21 cellular contexts compared by ENCODE assay signal in genomic region chr17:40981115-40981514, GRCh38. TPM values are rescaled to one million over a fixed set of nuclear protein-coding genes. Genes with fewer than 3 reads are reported as not detected.
DNase-seq lines count a peak whose midpoint lies in the region; ATAC-seq and TF ChIP-seq lines count a peak whose summit lies in the region.
"Had no signal": no experiment of that assay in that cellular context is flagged by ENCODE, and none has a peak within 500 bp of the region (broad histone marks: within the 10 kb centered on the region; RNA-seq: fewer than 3 reads in every experiment).

No MANE protein-coding gene starts in this region.

- H3K27me3 ChIP-seq in IMR-90 (ENCODE audit: control insufficient read depth, insufficient read depth, low read length), result no peaks in the 10 kb centered on the region
- no peaks in the 10 kb centered on the region for H3K27me3 ChIP-seq in psoas muscle (ENCODE audit: insufficient read depth in 3 of 3, low read length in 2 of 3)

- no peaks in the 10 kb centered on the region for H3K9me1 ChIP-seq in IMR-90 (ENCODE audit: insufficient read depth, low read length)

- TF ChIP-seq CTCF in IMR-90 (conservative IDR thresholded peaks at IDR 0.05; ENCODE audit: low read depth, low read length) (no peak), chondrocyte (IDR thresholded peaks at IDR 0.05) (no peak), mesothelial cell of epicardium (IDR thresholded peaks at IDR 0.05; ENCODE audit: unreplicated experiment) (no peak), psoas muscle (IDR thresholded peaks at IDR 0.05) (no peak)

- no TSS peak for BruUV-seq in IMR-90 (replicated peaks; lab: Mats Ljungman, UMichigan)

- H4K8ac ChIP-seq in IMR-90 (ENCODE audit: low read depth in 2 of 2, low read length in 2 of 2), result no peak overlapping the region

- no peaks in the 10 kb centered on the region for H4K20me1 ChIP-seq in IMR-90 (ENCODE audit: insufficient read depth, low read length)

- H3K27ac Mint-ChIP-seq in chondrocyte (ENCODE audit: unreplicated experiment), result no peak overlapping the region
- H3K27ac Mint-ChIP-seq in mesothelial cell of epicardium, result peak overlapping the region; percentile 25
- H3K27ac Mint-ChIP-seq in activated CD8-positive, alpha-beta memory T cell treated with anti-CD3 and anti-CD28 coated beads, Interleukin-2, amount 10 ng/mL, durations not matched to agents 7 days and 5 days, result no peak overlapping the region
- H3K27ac Mint-ChIP-seq in activated naive CD4-positive, alpha-beta T cell treated with anti-CD3 and anti-CD28 coated beads, Interleukin-2, amount 50 U/mL, for 72 hours, result peak overlapping the region in 1 of 2 donors; percentile 22

- H3K4ac ChIP-seq in IMR-90 (ENCODE audit: low read depth, low read length), result peak overlapping the region; percentile 45; the same call in 1 of the 2 replicates

- peak overlapping the region; percentile 20; the same call in 1 of the 2 replicates for H4K91ac ChIP-seq in IMR-90 (ENCODE audit: insufficient read depth, low read depth, low read length)

- no CpG with 5 or more reads among the region's 5 CpGs for WGBS in IMR-90 (ENCODE audit: extremely low coverage in 2 of 2, insufficient read length in 1 of 2), 2 experiments
- WGBS in psoas muscle, 3 donors, result 33 to 42% (median 39%) methylated on average over 5 of the region's 5 CpGs

- TF ChIP-seq POLR2A in IMR-90 (IDR thresholded peaks at IDR 0.05; ENCODE audit: low read depth, low read length), result no peak

- intact Hi-C loops in IMR-90 (cut with micrococcal nuclease) (no loop called here), psoas muscle (cut with DNase I) (no loop called here)

- 0 out of 2 replicates have a peak overlapping the region, but pooled peaks have one; percentile 2 for H2BK20ac ChIP-seq in IMR-90 (ENCODE audit: low read depth, low read length)

- no peak for DNase-seq in IMR-90
- DNase-seq in chondrocyte (ENCODE audit: low spot score), result no peak
- DNase-seq in mesothelial cell of epicardium (ENCODE audit: low spot score in 2 of 2, unreplicated experiment in 2 of 2), result no peak
- no peak for DNase-seq in psoas muscle
- DNase-seq in DMS53 treated with DMSO at 0.1 percent for 48 hours (lab: John Stamatoyannopoulos, UW; ENCODE audit: unreplicated experiment), result no peak
- no peak for DNase-seq in activated CD8-positive, alpha-beta memory T cell treated with anti-CD3 and anti-CD28 coated beads, Interleukin-2, amount 10 ng/mL, durations not matched to agents 7 days and 5 days
- DNase-seq in activated naive CD4-positive, alpha-beta T cell treated with anti-CD3 and anti-CD28 coated beads, Interleukin-2, amount 50 U/mL, for 72 hours (ENCODE audit: low spot score in 2 of 2), result no peak
- DNase-seq in Ammon's horn (ENCODE audit: low spot score), result no peak
- DNase-seq: DMS 273 treated with DMSO at 0.1 percent for 48 hours, GF-D8, GOT3, Kasumi-1, NCI-H1105 treated with DMSO at 0.1 percent for 48 hours, NCI-H1930, NCI-H2171, NCI-H446, NCI-H69 had no signal

- in situ Hi-C loops in IMR-90 (cut with MboI; ENCODE audit: low sequenced_read_pairs), result no loop called here

- H4K5ac ChIP-seq in IMR-90 (ENCODE audit: low read depth, low read length), result no peak overlapping the region

- H3K9me3 ChIP-seq in IMR-90 (ENCODE audit: control insufficient read depth, insufficient read depth, low read length), result no peaks in the 10 kb centered on the region
- H3K9me3 ChIP-seq in psoas muscle, result no peaks in the 10 kb centered on the region
- H3K9me3 ChIP-seq: A549 had no signal

- H3K27ac ChIP-seq in IMR-90 (ENCODE audit: insufficient read depth, low read length) (no peak overlapping the region), psoas muscle (peak overlapping the region; percentile 56)
- H3K27ac ChIP-seq: A549, C4-2B had no signal

- H3K4me3 Mint-ChIP-seq in chondrocyte (ENCODE audit: unreplicated experiment) (peak overlapping the region; percentile 22), mesothelial cell of epicardium (no peak overlapping the region)
- no peak overlapping the region for H3K4me3 Mint-ChIP-seq in activated CD8-positive, alpha-beta memory T cell treated with anti-CD3 and anti-CD28 coated beads, Interleukin-2, amount 10 ng/mL, durations not matched to agents 7 days and 5 days

- H2AK9ac ChIP-seq in IMR-90 (replicated peaks; ENCODE audit: low read depth, low read length, poor library complexity), result no peak overlapping the region

- no peaks in the 10 kb centered on the region for H3K79me1 ChIP-seq in IMR-90 (ENCODE audit: low read depth in 1 of 2, low read length in 2 of 2)

- H3K36me3 ChIP-seq in IMR-90 (ENCODE audit: control insufficient read depth, insufficient read depth, low read length) (no peaks in the 10 kb centered on the region), psoas muscle (ENCODE audit: insufficient read depth in 1 of 2, low read depth in 1 of 2) (no peaks in the 10 kb centered on the region)

- no peak overlapping the region; the same call in 1 of the 2 replicates for H2AK5ac ChIP-seq in IMR-90 (ENCODE audit: low read depth, low read length)

- no peak overlapping the region for H3K23ac ChIP-seq in IMR-90 (ENCODE audit: low read depth, low read length)

- H3K14ac ChIP-seq in IMR-90 (replicated peaks; ENCODE audit: low read depth, low read length), result 0 out of 2 replicates have a peak overlapping the region, but pooled peaks have one; percentile 28

- H3K27me3 Mint-ChIP-seq in chondrocyte (ENCODE audit: low read depth), result peaks cover 2% of the 10 kb centered on the region
- H3K27me3 Mint-ChIP-seq in mesothelial cell of epicardium (ENCODE audit: low read depth), result no peaks in the 10 kb centered on the region
- peaks cover 29% of the 10 kb centered on the region for H3K27me3 Mint-ChIP-seq in activated CD8-positive, alpha-beta memory T cell treated with anti-CD3 and anti-CD28 coated beads, Interleukin-2, amount 10 ng/mL, durations not matched to agents 7 days and 5 days

- no peak for ATAC-seq in IMR-90 (ENCODE audit: low read depth)
- ATAC-seq in psoas muscle, result no peak
- ATAC-seq in activated CD8-positive, alpha-beta memory T cell treated with anti-CD3 and anti-CD28 coated beads, Interleukin-2, amount 10 ng/mL, durations not matched to agents 7 days and 5 days, result no peak
- no peak for ATAC-seq in activated naive CD4-positive, alpha-beta T cell treated with anti-CD3 and anti-CD28 coated beads, Interleukin-2, amount 50 U/mL, for 72 hours
- ATAC-seq: A549 had no signal

- H3K56ac ChIP-seq in IMR-90 (ENCODE audit: extremely low read depth, insufficient read depth, low read length), result no peak overlapping the region

- no peak overlapping the region for H2BK5ac ChIP-seq in IMR-90 (ENCODE audit: low read depth, low read length, poor library complexity, severe bottlenecking)

- peaks cover 5% of the 10 kb centered on the region for H3K4me1 ChIP-seq in IMR-90 (ENCODE audit: control insufficient read depth, insufficient read depth, low read length)
- peaks cover 6% of the 10 kb centered on the region for H3K4me1 ChIP-seq in psoas muscle
- H3K4me1 ChIP-seq: A549 had no signal

- CTCF ChIA-PET in IMR-90 (lab: Yijun Ruan, JAX), result interaction anchor here (0.9 kb wide), 1 partner anchor 43 kb away, joined by 3 read pairs; no protein-coding TSS in a partner anchor
- CTCF ChIA-PET in activated CD8-positive, alpha-beta memory T cell treated with anti-CD3 and anti-CD28 coated beads, Interleukin-2, amount 10 ng/mL, durations not matched to agents 7 days and 5 days (lab: Charles Lee), result no interaction called here

- no peak overlapping the region for H3K9ac ChIP-seq in IMR-90 (ENCODE audit: low read depth, low read length)

- H2AFZ ChIP-seq in IMR-90 (replicated peaks; ENCODE audit: low read length, poor library complexity), result peak overlapping the region; percentile 75

- peak overlapping the region; percentile 59 for H3K4me2 ChIP-seq in IMR-90 (ENCODE audit: low read depth, low read length)
- H3K4me2 ChIP-seq: A549 had no signal

- POLR2A ChIA-PET in IMR-90 (lab: Charles Lee; ENCODE audit: unreplicated experiment), result no interaction called here

- H3K4me1 Mint-ChIP-seq in chondrocyte (ENCODE audit: low read depth) (peaks cover 20% of the 10 kb centered on the region), mesothelial cell of epicardium (peaks cover 25% of the 10 kb centered on the region)
- no peaks in the 10 kb centered on the region for H3K4me1 Mint-ChIP-seq in activated CD8-positive, alpha-beta memory T cell treated with anti-CD3 and anti-CD28 coated beads, Interleukin-2, amount 10 ng/mL, durations not matched to agents 7 days and 5 days

- H2BK15ac ChIP-seq in IMR-90 (ENCODE audit: low read depth, low read length), result no peak overlapping the region

- no peak overlapping the region for H3K4me3 ChIP-seq in IMR-90 (ENCODE audit: insufficient read depth, low read depth, low read length)
- H3K4me3 ChIP-seq in psoas muscle, result no peak overlapping the region
- H3K4me3 ChIP-seq: A549 had no signal

- H3K18ac ChIP-seq in IMR-90 (ENCODE audit: low read depth, low read length), result no peak overlapping the region

- TF ChIP-seq RAD21 in IMR-90 (IDR thresholded peaks at IDR 0.05; ENCODE audit: low read length), result no peak

- H3K9me3 Mint-ChIP-seq in chondrocyte (ENCODE audit: low read depth) (no peaks in the 10 kb centered on the region), mesothelial cell of epicardium (no peaks in the 10 kb centered on the region)
- H3K9me3 Mint-ChIP-seq in activated CD8-positive, alpha-beta memory T cell treated with anti-CD3 and anti-CD28 coated beads, Interleukin-2, amount 10 ng/mL, durations not matched to agents 7 days and 5 days (ENCODE audit: low read depth), result no peaks in the 10 kb centered on the region
- H3K9me3 Mint-ChIP-seq in activated naive CD4-positive, alpha-beta T cell treated with anti-CD3 and anti-CD28 coated beads, Interleukin-2, amount 50 U/mL, for 72 hours, result no peaks in the 10 kb centered on the region

- H3K36me3 Mint-ChIP-seq in chondrocyte (ENCODE audit: low read depth) (no peaks in the 10 kb centered on the region), mesothelial cell of epicardium (no peaks in the 10 kb centered on the region)
- H3K36me3 Mint-ChIP-seq in activated CD8-positive, alpha-beta memory T cell treated with anti-CD3 and anti-CD28 coated beads, Interleukin-2, amount 10 ng/mL, durations not matched to agents 7 days and 5 days, result no peaks in the 10 kb centered on the region
- H3K36me3 Mint-ChIP-seq in activated naive CD4-positive, alpha-beta T cell treated with anti-CD3 and anti-CD28 coated beads, Interleukin-2, amount 50 U/mL, for 72 hours, result no peaks in the 10 kb centered on the region

- peak overlapping the region; percentile 50; the same call in 1 of the 2 replicates for H2BK120ac ChIP-seq in IMR-90 (ENCODE audit: low read depth, low read length)

- dilution Hi-C loops in IMR-90 (cut with HindIII; ENCODE audit: low sequenced_read_pairs, unreplicated experiment), result no loop called here

RNA-seq across cellular contexts. Expression of gene KRT40, which starts 3.0 kb away (rescaled TPM):
- not detected in 2 replicates for total RNA-seq in IMR-90 (2012; rRNA removed)
- not detected in 2 replicates for polyA plus RNA-seq in IMR-90 (2012; rRNA removed)
- not detected in 2 replicates for polyA plus RNA-seq in IMR-90 (2012; cell fraction: cytosol; rRNA removed)
- polyA plus RNA-seq in IMR-90 (2012; cell fraction: nucleus; rRNA removed; ENCODE audit: low replicate concordance), result not detected in 2 replicates
- total RNA-seq in chondrocyte, result not detected in 3 replicates
- 0.16 TPM in 1 of 3 replicates, not detected in the others for total RNA-seq in mesothelial cell of epicardium
- not detected for total RNA-seq in psoas muscle
- polyA plus RNA-seq in psoas muscle, result not detected
- not detected for total RNA-seq in activated CD8-positive, alpha-beta memory T cell treated with anti-CD3 and anti-CD28 coated beads, Interleukin-2, amount 10 ng/mL, durations not matched to agents 7 days and 5 days
- total RNA-seq in activated naive CD4-positive, alpha-beta T cell treated with anti-CD3 and anti-CD28 coated beads, Interleukin-2, amount 50 U/mL, for 72 hours, result not detected
- total RNA-seq: Daoy, Right ventricle myocardium superior had no signal
- polyA plus RNA-seq: A549 had no signal

RNA-seq across cellular contexts. Expression of gene KRTAP3-3, which starts 12.8 kb away (rescaled TPM):
- total RNA-seq in IMR-90 (2012; rRNA removed) (not detected in 2 replicates), chondrocyte (not detected in 3 replicates), mesothelial cell of epicardium (not detected in 3 replicates), psoas muscle (not detected)
- polyA plus RNA-seq in IMR-90 (2012; rRNA removed) (not detected in 2 replicates), psoas muscle (not detected)
- not detected in 2 replicates for polyA plus RNA-seq in IMR-90 (2012; cell fraction: cytosol; rRNA removed)
- polyA plus RNA-seq in IMR-90 (2012; cell fraction: nucleus; rRNA removed; ENCODE audit: low replicate concordance), result not detected in 2 replicates
- total RNA-seq in activated CD8-positive, alpha-beta memory T cell treated with anti-CD3 and anti-CD28 coated beads, Interleukin-2, amount 10 ng/mL, durations not matched to agents 7 days and 5 days, result not detected
- total RNA-seq in activated naive CD4-positive, alpha-beta T cell treated with anti-CD3 and anti-CD28 coated beads, Interleukin-2, amount 50 U/mL, for 72 hours, result not detected
- total RNA-seq: Daoy, Right ventricle myocardium superior had no signal
- polyA plus RNA-seq: A549 had no signal

RNA-seq across cellular contexts. Expression of gene KRT39, which starts 14.4 kb away (rescaled TPM):
- total RNA-seq in IMR-90 (2012; rRNA removed) (not detected in 2 replicates), chondrocyte (not detected in 3 replicates), mesothelial cell of epicardium (not detected in 3 replicates), psoas muscle (not detected)
- polyA plus RNA-seq in IMR-90 (2012; rRNA removed) (0.15 TPM in 1 of 2 replicates, not detected in the other), psoas muscle (not detected)
- 0.08 and 0.16 TPM in 2 replicates for polyA plus RNA-seq in IMR-90 (2012; cell fraction: cytosol; rRNA removed)
- 0.09 TPM in 1 of 2 replicates, not detected in the other for polyA plus RNA-seq in IMR-90 (2012; cell fraction: nucleus; rRNA removed; ENCODE audit: low replicate concordance)
- not detected for total RNA-seq in activated CD8-positive, alpha-beta memory T cell treated with anti-CD3 and anti-CD28 coated beads, Interleukin-2, amount 10 ng/mL, durations not matched to agents 7 days and 5 days
- not detected for total RNA-seq in activated naive CD4-positive, alpha-beta T cell treated with anti-CD3 and anti-CD28 coated beads, Interleukin-2, amount 50 U/mL, for 72 hours
- total RNA-seq: Daoy, Right ventricle myocardium superior had no signal
- polyA plus RNA-seq: A549 had no signal

RNA-seq across cellular contexts. Expression of gene KRTAP3-2, which starts 18.6 kb away (rescaled TPM):
- total RNA-seq in IMR-90 (2012; rRNA removed) (not detected in 2 replicates), chondrocyte (not detected in 3 replicates), mesothelial cell of epicardium (not detected in 3 replicates), psoas muscle (not detected)
- polyA plus RNA-seq in IMR-90 (2012; rRNA removed) (not detected in 2 replicates), psoas muscle (not detected)
- not detected in 2 replicates for polyA plus RNA-seq in IMR-90 (2012; cell fraction: cytosol; rRNA removed)
- not detected in 2 replicates for polyA plus RNA-seq in IMR-90 (2012; cell fraction: nucleus; rRNA removed; ENCODE audit: low replicate concordance)
- total RNA-seq in activated CD8-positive, alpha-beta memory T cell treated with anti-CD3 and anti-CD28 coated beads, Interleukin-2, amount 10 ng/mL, durations not matched to agents 7 days and 5 days, result not detected
- total RNA-seq in activated naive CD4-positive, alpha-beta T cell treated with anti-CD3 and anti-CD28 coated beads, Interleukin-2, amount 50 U/mL, for 72 hours, result not detected
- total RNA-seq: Daoy, Right ventricle myocardium superior had no signal
- polyA plus RNA-seq: A549 had no signal

RNA-seq across cellular contexts. Expression of gene KRTAP3-1, which starts 27.8 kb away (rescaled TPM):
- total RNA-seq in IMR-90 (2012; rRNA removed) (not detected in 2 replicates), chondrocyte (not detected in 3 replicates), mesothelial cell of epicardium (0.41 to 1.3 TPM (median 0.95 TPM) in 3 replicates), psoas muscle (not detected)
- polyA plus RNA-seq in IMR-90 (2012; rRNA removed) (not detected in 2 replicates), psoas muscle (not detected)
- polyA plus RNA-seq in IMR-90 (2012; cell fraction: cytosol; rRNA removed), result not detected in 2 replicates
- polyA plus RNA-seq in IMR-90 (2012; cell fraction: nucleus; rRNA removed; ENCODE audit: low replicate concordance), result not detected in 2 replicates
- total RNA-seq in activated CD8-positive, alpha-beta memory T cell treated with anti-CD3 and anti-CD28 coated beads, Interleukin-2, amount 10 ng/mL, durations not matched to agents 7 days and 5 days, result not detected
- not detected for total RNA-seq in activated naive CD4-positive, alpha-beta T cell treated with anti-CD3 and anti-CD28 coated beads, Interleukin-2, amount 50 U/mL, for 72 hours
- total RNA-seq: Daoy, Right ventricle myocardium superior had no signal
- polyA plus RNA-seq: A549 had no signal
